13 cellular contexts compared by ENCODE assay signal in the genomic region with DNA sequence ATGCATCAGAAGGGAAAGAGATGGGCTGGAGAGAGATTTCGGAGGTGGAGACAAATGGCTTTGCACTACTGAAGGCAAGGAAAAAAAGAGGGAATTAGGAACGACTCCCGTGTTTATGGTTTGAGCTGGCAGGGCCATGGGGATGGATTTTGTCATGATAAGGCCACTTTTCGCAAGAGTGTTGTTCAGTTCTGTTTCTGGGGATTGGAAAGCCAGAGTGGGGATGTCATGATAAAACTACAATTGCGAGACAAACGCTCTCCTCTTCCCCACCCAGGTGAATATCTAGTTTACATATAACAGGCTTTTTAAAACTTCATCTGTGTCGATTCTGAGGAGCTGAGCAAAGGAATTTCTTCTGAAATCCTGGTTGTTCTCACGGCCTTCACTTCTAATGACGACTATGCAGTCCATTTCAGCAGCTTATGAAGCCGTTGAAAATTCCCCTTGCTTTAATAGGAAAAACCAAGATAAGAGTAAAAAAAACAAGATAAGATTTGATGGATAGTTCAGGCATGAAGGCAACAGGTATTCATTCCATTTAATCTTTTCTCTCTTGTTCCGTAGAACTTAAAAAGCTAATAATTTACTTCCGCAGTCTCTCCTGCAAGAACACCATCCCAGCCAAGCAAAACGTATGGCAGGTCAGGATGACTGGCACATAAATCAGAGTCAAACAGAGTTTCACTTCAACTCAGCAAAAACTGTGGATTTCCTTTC.
"Had no signal": no experiment of that assay in that cellular context is flagged by ENCODE, and none has a peak within 500 bp of the region (broad histone marks: within the 10 kb centered on the region; RNA-seq: fewer than 3 reads in every experiment).

No MANE protein-coding gene starts in this region.

- H3K9me3 Mint-ChIP-seq: activated CD4-positive, alpha-beta T cell treated with anti-CD3 and anti-CD28 coated beads, Interleukin-2, amount 10 ng/mL, durations not matched to agents 7 days and 5 days; stimulated activated effector memory CD8-positive, alpha-beta T cell treated with anti-CD3 and anti-CD28 coated beads, Interleukin-12 subunit alpha, Interleukin-12 subunit beta, amount 100 ng/mL, for 72 hours; T-cell had no signal

- H3K27ac ChIP-seq: cardiac muscle cell, esophagus muscularis mucosa, neural progenitor cell, parathyroid adenoma, transverse colon had no signal

- H3K36me3 Mint-ChIP-seq: neural progenitor cell; stimulated activated effector memory CD8-positive, alpha-beta T cell treated with anti-CD3 and anti-CD28 coated beads, Interleukin-12 subunit alpha, Interleukin-12 subunit beta, amount 100 ng/mL, for 72 hours; T-cell had no signal

- H3K9me3 ChIP-seq: esophagus muscularis mucosa, transverse colon had no signal

- ATAC-seq: stimulated activated effector memory CD8-positive, alpha-beta T cell treated with anti-CD3 and anti-CD28 coated beads, Interleukin-12 subunit alpha, Interleukin-12 subunit beta, amount 100 ng/mL, for 72 hours; T-cell had no signal

- DNase-seq: activated CD4-positive, alpha-beta T cell treated with anti-CD3 and anti-CD28 coated beads, Interleukin-2, amount 10 ng/mL, durations not matched to agents 7 days and 5 days; activated naive CD4-positive, alpha-beta T cell treated with Interleukin-2 at 50 U/mL for 16 hours; activated T-cell treated with anti-CD3 and anti-CD28 coated beads for 4 hours; aorta; hippocampal formation; T-cell; T-helper 9 cell; transverse colon had no signal

- H3K4me3 ChIP-seq: cardiac muscle cell, esophagus muscularis mucosa, neural progenitor cell, transverse colon had no signal

- H3K4me1 ChIP-seq: esophagus muscularis mucosa, neural progenitor cell, parathyroid adenoma had no signal

- H3K27me3 ChIP-seq: cardiac muscle cell, esophagus muscularis mucosa, neural progenitor cell, transverse colon had no signal

- H3K27ac Mint-ChIP-seq: activated CD4-positive, alpha-beta T cell treated with anti-CD3 and anti-CD28 coated beads, Interleukin-2, amount 10 ng/mL, durations not matched to agents 7 days and 5 days; neural progenitor cell; stimulated activated effector memory CD8-positive, alpha-beta T cell treated with anti-CD3 and anti-CD28 coated beads, Interleukin-12 subunit alpha, Interleukin-12 subunit beta, amount 100 ng/mL, for 72 hours; T-cell had no signal

- H3K36me3 ChIP-seq: cardiac muscle cell, esophagus muscularis mucosa, neural progenitor cell, transverse colon had no signal

- H3K4me3 Mint-ChIP-seq: activated CD4-positive, alpha-beta T cell treated with anti-CD3 and anti-CD28 coated beads, Interleukin-2, amount 10 ng/mL, durations not matched to agents 7 days and 5 days; neural progenitor cell; stimulated activated effector memory CD8-positive, alpha-beta T cell treated with anti-CD3 and anti-CD28 coated beads, Interleukin-12 subunit alpha, Interleukin-12 subunit beta, amount 100 ng/mL, for 72 hours; T-cell had no signal
